ENCODE assay signal across 1 cellular context in the genomic region with DNA sequence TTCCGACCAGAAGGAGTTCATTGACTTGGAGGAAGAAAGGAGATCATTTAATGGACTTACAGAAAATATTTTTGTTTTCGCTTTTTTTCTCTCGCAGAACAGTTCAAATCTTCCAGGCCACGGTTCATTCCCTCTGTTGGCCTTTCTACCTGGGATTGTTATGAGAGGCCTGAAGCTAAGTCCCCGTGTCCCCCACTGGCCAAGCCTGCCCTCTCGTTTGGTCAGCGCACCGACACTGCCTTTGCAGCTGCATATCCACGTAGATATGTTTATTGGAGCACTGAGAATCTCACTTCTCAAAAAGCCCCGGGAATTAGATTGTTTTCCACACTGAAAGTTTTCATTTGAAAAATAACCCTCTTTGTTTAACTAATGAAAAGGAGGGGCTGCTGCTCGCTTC.
TF ChIP-seq lines count a peak whose summit lies in the region.

No MANE protein-coding gene starts in this region.

TF ChIP-seq in GM23338, 12 proteins besides CTCF, POLR2A, EP300 and RAD21:
- TF ChIP-seq ZNF331 (CRISPR knock-in tag; IDR thresholded peaks at IDR 0.05; ENCODE audit: low read depth) = no peak
- no peak for TF ChIP-seq CREB1 (CRISPR knock-in tag; IDR thresholded peaks at IDR 0.05; ENCODE audit: low read depth)
- no peak for TF ChIP-seq EZH2phosphoT487 (IDR thresholded peaks at IDR 0.05; ENCODE audit: unreplicated experiment)
- no peak for TF ChIP-seq STAT1 (IDR thresholded peaks at IDR 0.05; ENCODE audit: unreplicated experiment)
- TF ChIP-seq NANOG (IDR thresholded peaks at IDR 0.05; ENCODE audit: borderline replicate concordance) = no peak
- TF ChIP-seq, protein P1, sequence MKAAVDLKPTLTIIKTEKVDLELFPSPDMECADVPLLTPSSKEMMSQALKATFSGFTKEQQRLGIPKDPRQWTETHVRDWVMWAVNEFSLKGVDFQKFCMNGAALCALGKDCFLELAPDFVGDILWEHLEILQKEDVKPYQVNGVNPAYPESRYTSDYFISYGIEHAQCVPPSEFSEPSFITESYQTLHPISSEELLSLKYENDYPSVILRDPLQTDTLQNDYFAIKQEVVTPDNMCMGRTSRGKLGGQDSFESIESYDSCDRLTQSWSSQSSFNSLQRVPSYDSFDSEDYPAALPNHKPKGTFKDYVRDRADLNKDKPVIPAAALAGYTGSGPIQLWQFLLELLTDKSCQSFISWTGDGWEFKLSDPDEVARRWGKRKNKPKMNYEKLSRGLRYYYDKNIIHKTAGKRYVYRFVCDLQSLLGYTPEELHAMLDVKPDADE (IDR thresholded peaks at IDR 0.05) = no peak
- TF ChIP-seq, protein P2, sequence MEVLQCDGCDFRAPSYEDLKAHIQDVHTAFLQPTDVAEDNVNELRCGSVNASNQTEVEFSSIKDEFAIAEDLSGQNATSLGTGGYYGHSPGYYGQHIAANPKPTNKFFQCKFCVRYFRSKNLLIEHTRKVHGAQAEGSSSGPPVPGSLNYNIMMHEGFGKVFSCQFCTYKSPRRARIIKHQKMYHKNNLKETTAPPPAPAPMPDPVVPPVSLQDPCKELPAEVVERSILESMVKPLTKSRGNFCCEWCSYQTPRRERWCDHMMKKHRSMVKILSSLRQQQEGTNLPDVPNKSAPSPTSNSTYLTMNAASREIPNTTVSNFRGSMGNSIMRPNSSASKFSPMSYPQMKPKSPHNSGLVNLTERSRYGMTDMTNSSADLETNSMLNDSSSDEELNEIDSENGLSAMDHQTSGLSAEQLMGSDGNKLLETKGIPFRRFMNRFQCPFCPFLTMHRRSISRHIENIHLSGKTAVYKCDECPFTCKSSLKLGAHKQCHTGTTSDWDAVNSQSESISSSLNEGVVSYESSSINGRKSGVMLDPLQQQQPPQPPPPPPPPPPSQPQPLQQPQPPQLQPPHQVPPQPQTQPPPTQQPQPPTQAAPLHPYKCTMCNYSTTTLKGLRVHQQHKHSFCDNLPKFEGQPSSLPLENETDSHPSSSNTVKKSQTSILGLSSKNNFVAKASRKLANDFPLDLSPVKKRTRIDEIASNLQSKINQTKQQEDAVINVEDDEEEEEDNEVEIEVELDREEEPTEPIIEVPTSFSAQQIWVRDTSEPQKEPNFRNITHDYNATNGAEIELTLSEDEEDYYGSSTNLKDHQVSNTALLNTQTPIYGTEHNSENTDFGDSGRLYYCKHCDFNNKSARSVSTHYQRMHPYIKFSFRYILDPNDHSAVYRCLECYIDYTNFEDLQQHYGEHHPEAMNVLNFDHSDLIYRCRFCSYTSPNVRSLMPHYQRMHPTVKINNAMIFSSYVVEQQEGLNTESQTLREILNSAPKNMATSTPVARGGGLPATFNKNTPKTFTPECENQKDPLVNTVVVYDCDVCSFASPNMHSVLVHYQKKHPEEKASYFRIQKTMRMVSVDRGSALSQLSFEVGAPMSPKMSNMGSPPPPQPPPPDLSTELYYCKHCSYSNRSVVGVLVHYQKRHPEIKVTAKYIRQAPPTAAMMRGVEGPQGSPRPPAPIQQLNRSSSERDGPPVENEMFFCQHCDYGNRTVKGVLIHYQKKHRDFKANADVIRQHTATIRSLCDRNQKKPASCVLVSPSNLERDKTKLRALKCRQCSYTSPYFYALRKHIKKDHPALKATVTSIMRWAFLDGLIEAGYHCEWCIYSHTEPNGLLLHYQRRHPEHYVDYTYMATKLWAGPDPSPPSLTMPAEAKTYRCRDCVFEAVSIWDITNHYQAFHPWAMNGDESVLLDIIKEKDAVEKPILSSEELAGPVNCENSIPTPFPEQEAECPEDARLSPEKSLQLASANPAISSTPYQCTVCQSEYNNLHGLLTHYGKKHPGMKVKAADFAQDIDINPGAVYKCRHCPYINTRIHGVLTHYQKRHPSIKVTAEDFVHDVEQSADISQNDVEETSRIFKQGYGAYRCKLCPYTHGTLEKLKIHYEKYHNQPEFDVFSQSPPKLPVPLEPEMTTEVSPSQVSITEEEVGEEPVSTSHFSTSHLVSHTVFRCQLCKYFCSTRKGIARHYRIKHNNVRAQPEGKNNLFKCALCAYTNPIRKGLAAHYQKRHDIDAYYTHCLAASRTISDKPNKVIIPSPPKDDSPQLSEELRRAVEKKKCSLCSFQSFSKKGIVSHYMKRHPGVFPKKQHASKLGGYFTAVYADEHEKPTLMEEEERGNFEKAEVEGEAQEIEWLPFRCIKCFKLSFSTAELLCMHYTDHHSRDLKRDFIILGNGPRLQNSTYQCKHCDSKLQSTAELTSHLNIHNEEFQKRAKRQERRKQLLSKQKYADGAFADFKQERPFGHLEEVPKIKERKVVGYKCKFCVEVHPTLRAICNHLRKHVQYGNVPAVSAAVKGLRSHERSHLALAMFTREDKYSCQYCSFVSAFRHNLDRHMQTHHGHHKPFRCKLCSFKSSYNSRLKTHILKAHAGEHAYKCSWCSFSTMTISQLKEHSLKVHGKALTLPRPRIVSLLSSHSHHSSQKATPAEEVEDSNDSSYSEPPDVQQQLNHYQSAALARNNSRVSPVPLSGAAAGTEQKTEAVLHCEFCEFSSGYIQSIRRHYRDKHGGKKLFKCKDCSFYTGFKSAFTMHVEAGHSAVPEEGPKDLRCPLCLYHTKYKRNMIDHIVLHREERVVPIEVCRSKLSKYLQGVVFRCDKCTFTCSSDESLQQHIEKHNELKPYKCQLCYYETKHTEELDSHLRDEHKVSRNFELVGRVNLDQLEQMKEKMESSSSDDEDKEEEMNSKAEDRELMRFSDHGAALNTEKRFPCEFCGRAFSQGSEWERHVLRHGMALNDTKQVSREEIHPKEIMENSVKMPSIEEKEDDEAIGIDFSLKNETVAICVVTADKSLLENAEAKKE (CRISPR knock-in tag; IDR thresholded peaks at IDR 0.05) = no peak
- TF ChIP-seq, protein P3, sequence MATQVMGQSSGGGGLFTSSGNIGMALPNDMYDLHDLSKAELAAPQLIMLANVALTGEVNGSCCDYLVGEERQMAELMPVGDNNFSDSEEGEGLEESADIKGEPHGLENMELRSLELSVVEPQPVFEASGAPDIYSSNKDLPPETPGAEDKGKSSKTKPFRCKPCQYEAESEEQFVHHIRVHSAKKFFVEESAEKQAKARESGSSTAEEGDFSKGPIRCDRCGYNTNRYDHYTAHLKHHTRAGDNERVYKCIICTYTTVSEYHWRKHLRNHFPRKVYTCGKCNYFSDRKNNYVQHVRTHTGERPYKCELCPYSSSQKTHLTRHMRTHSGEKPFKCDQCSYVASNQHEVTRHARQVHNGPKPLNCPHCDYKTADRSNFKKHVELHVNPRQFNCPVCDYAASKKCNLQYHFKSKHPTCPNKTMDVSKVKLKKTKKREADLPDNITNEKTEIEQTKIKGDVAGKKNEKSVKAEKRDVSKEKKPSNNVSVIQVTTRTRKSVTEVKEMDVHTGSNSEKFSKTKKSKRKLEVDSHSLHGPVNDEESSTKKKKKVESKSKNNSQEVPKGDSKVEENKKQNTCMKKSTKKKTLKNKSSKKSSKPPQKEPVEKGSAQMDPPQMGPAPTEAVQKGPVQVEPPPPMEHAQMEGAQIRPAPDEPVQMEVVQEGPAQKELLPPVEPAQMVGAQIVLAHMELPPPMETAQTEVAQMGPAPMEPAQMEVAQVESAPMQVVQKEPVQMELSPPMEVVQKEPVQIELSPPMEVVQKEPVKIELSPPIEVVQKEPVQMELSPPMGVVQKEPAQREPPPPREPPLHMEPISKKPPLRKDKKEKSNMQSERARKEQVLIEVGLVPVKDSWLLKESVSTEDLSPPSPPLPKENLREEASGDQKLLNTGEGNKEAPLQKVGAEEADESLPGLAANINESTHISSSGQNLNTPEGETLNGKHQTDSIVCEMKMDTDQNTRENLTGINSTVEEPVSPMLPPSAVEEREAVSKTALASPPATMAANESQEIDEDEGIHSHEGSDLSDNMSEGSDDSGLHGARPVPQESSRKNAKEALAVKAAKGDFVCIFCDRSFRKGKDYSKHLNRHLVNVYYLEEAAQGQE (IDR thresholded peaks at IDR 0.05; ENCODE audit: unreplicated experiment) = no peak
- no peak for TF ChIP-seq JUNB (IDR thresholded peaks at IDR 0.05; ENCODE audit: unreplicated experiment)
- no peak for TF ChIP-seq ZNF114 (CRISPR knock-in tag; IDR thresholded peaks at IDR 0.05)
- no peak for TF ChIP-seq EZH2 (IDR thresholded peaks at IDR 0.05; ENCODE audit: low read depth, unreplicated experiment)
- no peak for TF ChIP-seq POLR2AphosphoS5 (IDR thresholded peaks at IDR 0.05; ENCODE audit: low read depth)
